ENCODE assay signal across 8 cellular contexts in genomic region chr1:220879509-220880366, GRCh38. TPM values are rescaled to one million over a fixed set of nuclear protein-coding genes. Genes with fewer than 3 reads are reported as not detected.
A peak's percentile ranks its signal among the peaks of the same experiment; 100 is the strongest.
DNase-seq lines count a peak whose midpoint lies in the region; ATAC-seq, FAIRE-seq and TF ChIP-seq lines count a peak whose summit lies in the region.

No MANE protein-coding gene starts in this region.

- peak overlapping the region; percentile 69 for H3K4me2 ChIP-seq in keratinocyte (ENCODE audit: control insufficient read depth, extremely low read depth, insufficient read depth, low read depth, low read length)

- H3K4me1 Mint-ChIP-seq in activated CD8-positive, alpha-beta memory T cell treated with anti-CD3 and anti-CD28 coated beads, Interleukin-2, amount 10 ng/mL, durations not matched to agents 7 days and 5 days = peaks cover 32% of the 10 kb centered on the region
- peaks cover 31% of the 10 kb centered on the region for H3K4me1 Mint-ChIP-seq in stimulated activated effector memory CD8-positive, alpha-beta T cell treated with anti-CD3 and anti-CD28 coated beads, Interleukin-12 subunit alpha, Interleukin-12 subunit beta, amount 100 ng/mL, for 72 hours

- peak overlapping the region; percentile 58 for H3K4me3 Mint-ChIP-seq in activated CD8-positive, alpha-beta memory T cell treated with anti-CD3 and anti-CD28 coated beads, Interleukin-2, amount 10 ng/mL, durations not matched to agents 7 days and 5 days
- peak overlapping the region; percentile 74 for H3K4me3 Mint-ChIP-seq in stimulated activated effector memory CD8-positive, alpha-beta T cell treated with anti-CD3 and anti-CD28 coated beads, Interleukin-12 subunit alpha, Interleukin-12 subunit beta, amount 100 ng/mL, for 72 hours

- no peak for DNase-seq in activated CD8-positive, alpha-beta memory T cell treated with anti-CD3 and anti-CD28 coated beads, Interleukin-2, amount 10 ng/mL, durations not matched to agents 7 days and 5 days
- no peak for DNase-seq in activated CD8-positive, alpha-beta memory T cell treated with anti-CD3 and anti-CD28 coated beads, Interleukin-2, amount 50 U/mL, for 4 hours
- DNase-seq in H7 (peak; percentile 90), NCI-H1105 treated with DMSO at 0.1 percent for 48 hours (lab: John Stamatoyannopoulos, UW) (peak; percentile 35), body of pancreas (peak in 3 of 4 donors; percentile 38 to 48 (median 47)), keratinocyte (ENCODE audit: low read depth, low spot score) (no peak), NAMALWA (ENCODE audit: low spot score) (no peak)
- no peak for DNase-seq in stimulated activated effector memory CD8-positive, alpha-beta T cell treated with anti-CD3 and anti-CD28 coated beads, Interleukin-12 subunit alpha, Interleukin-12 subunit beta, amount 100 ng/mL, for 72 hours (ENCODE audit: low spot score in 2 of 2)

- H3K9me3 Mint-ChIP-seq in activated CD8-positive, alpha-beta memory T cell treated with anti-CD3 and anti-CD28 coated beads, Interleukin-2, amount 10 ng/mL, durations not matched to agents 7 days and 5 days (ENCODE audit: low read depth) = no peaks in the 10 kb centered on the region
- no peaks in the 10 kb centered on the region for H3K9me3 Mint-ChIP-seq in stimulated activated effector memory CD8-positive, alpha-beta T cell treated with anti-CD3 and anti-CD28 coated beads, Interleukin-12 subunit alpha, Interleukin-12 subunit beta, amount 100 ng/mL, for 72 hours

- FAIRE-seq in keratinocyte (lab: Jason Lieb, UNC) = no peak

- ATAC-seq in activated CD8-positive, alpha-beta memory T cell treated with anti-CD3 and anti-CD28 coated beads, Interleukin-2, amount 10 ng/mL, durations not matched to agents 7 days and 5 days = peak; percentile 43
- peak; percentile 68 for ATAC-seq in body of pancreas
- ATAC-seq in stimulated activated effector memory CD8-positive, alpha-beta T cell treated with anti-CD3 and anti-CD28 coated beads, Interleukin-12 subunit alpha, Interleukin-12 subunit beta, amount 100 ng/mL, for 72 hours = peak; percentile 54

- WGBS in body of pancreas, 2 donors = 0% methylated on average over 33 to 87 of the region's 94 CpGs

- no peak for TF ChIP-seq POLR2A in body of pancreas (IDR thresholded peaks at IDR 0.05)

- H3K36me3 ChIP-seq in H7 (replicated peaks; ENCODE audit: control insufficient read depth, insufficient read depth, low read length) = no peaks in the 10 kb centered on the region
- H3K36me3 ChIP-seq in body of pancreas (replicated peaks in 1 of 2; ENCODE audit: insufficient read depth in 1 of 2, low read depth in 2 of 2) = no peaks in the 10 kb centered on the region
- H3K36me3 ChIP-seq in keratinocyte (ENCODE audit: control insufficient read depth in 2 of 2, extremely low read depth in 1 of 2, insufficient read depth in 2 of 2, low read length in 2 of 2) = no peaks in the 10 kb centered on the region

- H2AFZ ChIP-seq in keratinocyte (ENCODE audit: control insufficient read depth, low read length) = peak overlapping the region; percentile 51

- CTCF ChIA-PET in activated CD8-positive, alpha-beta memory T cell treated with anti-CD3 and anti-CD28 coated beads, Interleukin-2, amount 10 ng/mL, durations not matched to agents 7 days and 5 days (lab: Charles Lee) = no interaction called here

- H3K4me1 ChIP-seq in body of pancreas (peaks cover 29% of the 10 kb centered on the region), keratinocyte (ENCODE audit: control insufficient read depth, extremely low read depth, insufficient read depth, low read length) (peaks cover 10% of the 10 kb centered on the region)

- H3K36me3 Mint-ChIP-seq in activated CD8-positive, alpha-beta memory T cell treated with anti-CD3 and anti-CD28 coated beads, Interleukin-2, amount 10 ng/mL, durations not matched to agents 7 days and 5 days = no peaks in the 10 kb centered on the region
- H3K36me3 Mint-ChIP-seq in stimulated activated effector memory CD8-positive, alpha-beta T cell treated with anti-CD3 and anti-CD28 coated beads, Interleukin-12 subunit alpha, Interleukin-12 subunit beta, amount 100 ng/mL, for 72 hours = no peaks in the 10 kb centered on the region

- intact Hi-C loops in body of pancreas (cut with DNase I) = loop anchor here (10.0 kb wide), 1 partner anchor 325 kb away; no protein-coding TSS in a partner anchor

- H3K27ac ChIP-seq in body of pancreas (peak overlapping the region in 3 of 4 donors; percentile 75 to 83 (median 76)), keratinocyte (ENCODE audit: control insufficient read depth, insufficient read depth, low read length) (no peak overlapping the region)

- no peaks in the 10 kb centered on the region for H3K9me1 ChIP-seq in keratinocyte (ENCODE audit: control insufficient read depth, extremely low read depth, insufficient read depth, low read length)

- H3K79me2 ChIP-seq in keratinocyte (ENCODE audit: control insufficient read depth, insufficient read depth, low read length) = no peaks in the 10 kb centered on the region

- no peaks in the 10 kb centered on the region for H3K9me3 ChIP-seq in body of pancreas
- peaks cover 2% of the 10 kb centered on the region for H3K9me3 ChIP-seq in keratinocyte (ENCODE audit: control insufficient read depth, low read depth, low read length)

- dilution Hi-C loops in keratinocyte (cut with MboI; ENCODE audit: extremely low pct_ligation_motif_present, low sequenced_read_pairs) = no loop called here

- no peak for TF ChIP-seq CTCF in body of pancreas (IDR thresholded peaks at IDR 0.05)
- no peak for TF ChIP-seq CTCF in keratinocyte (optimal IDR thresholded peaks at IDR 0.05 in 1 of 3, IDR thresholded peaks at IDR 0.05 in 1 of 3, conservative IDR thresholded peaks at IDR 0.05 in 1 of 3; ENCODE audit: extremely low read depth in 1 of 3, insufficient read depth in 2 of 3, low read length in 3 of 3)

- H4K20me1 ChIP-seq in keratinocyte (ENCODE audit: control insufficient read depth, extremely low read depth, insufficient read depth, low read length) = no peaks in the 10 kb centered on the region

- H3K4me3 ChIP-seq in H7 (ENCODE audit: insufficient read depth, low read depth, low read length) (peak overlapping the region; percentile 42), body of pancreas (peak overlapping the region; percentile 69 to 74), keratinocyte (ENCODE audit: control insufficient read depth in 2 of 3, extremely low read depth in 1 of 3, insufficient read depth in 2 of 3, low read depth in 1 of 3, low read length in 3 of 3) (peak overlapping the region; percentile 47 to 61 (median 61))

- H3K9ac ChIP-seq in keratinocyte (ENCODE audit: control insufficient read depth, extremely low read depth, insufficient read depth, low read length) = no peak overlapping the region

- H3K27me3 ChIP-seq in H7 (ENCODE audit: control insufficient read depth, insufficient read depth, low read length) (peaks cover 100% of the 10 kb centered on the region), body of pancreas (peaks cover 0 to 7% of the 10 kb centered on the region in 2 donors), keratinocyte (ENCODE audit: control insufficient read depth, extremely low read depth, insufficient read depth, low read length) (peaks cover 90% of the 10 kb centered on the region)

- peaks cover 78% of the 10 kb centered on the region for H3K27me3 Mint-ChIP-seq in activated CD8-positive, alpha-beta memory T cell treated with anti-CD3 and anti-CD28 coated beads, Interleukin-2, amount 10 ng/mL, durations not matched to agents 7 days and 5 days

- H3K27ac Mint-ChIP-seq in activated CD8-positive, alpha-beta memory T cell treated with anti-CD3 and anti-CD28 coated beads, Interleukin-2, amount 10 ng/mL, durations not matched to agents 7 days and 5 days = no peak overlapping the region
- no peak overlapping the region for H3K27ac Mint-ChIP-seq in stimulated activated effector memory CD8-positive, alpha-beta T cell treated with anti-CD3 and anti-CD28 coated beads, Interleukin-12 subunit alpha, Interleukin-12 subunit beta, amount 100 ng/mL, for 72 hours

RNA-seq across cellular contexts. Expression of gene HLX, which starts 0.5 kb away (rescaled TPM):
- under 1 TPM in 1 of 2 experiments, not detected in 1; 0.77 TPM for total RNA-seq in activated CD8-positive, alpha-beta memory T cell treated with anti-CD3 and anti-CD28 coated beads, Interleukin-2, amount 10 ng/mL, durations not matched to agents 7 days and 5 days
- 0.21 TPM in 1 of 2 replicates, not detected in the other for total RNA-seq in H7 (2014; rRNA removed; shearing (Covaris generic))
- 1 to 10 TPM; 1.6 to 1.8 TPM for total RNA-seq in body of pancreas
- not detected in 3 replicates for polyA plus RNA-seq in keratinocyte
- not detected for polyA plus RNA-seq in keratinocyte (2011; ENCODE audit: low read depth)
- not detected in 2 replicates for polyA plus RNA-seq in keratinocyte (2011; cell fraction: cytosol; rRNA removed)
- not detected in 2 replicates for polyA plus RNA-seq in keratinocyte (2011; cell fraction: nucleus; rRNA removed)
- not detected in 2 replicates for polyA plus RNA-seq in keratinocyte (2012; ENCODE audit: low replicate concordance)
- not detected in 3 replicates for polyA minus RNA-seq in keratinocyte
- polyA minus RNA-seq in keratinocyte (2011; cell fraction: cytosol; rRNA and poly(A)+ RNA removed) = not detected
- not detected in 2 replicates for polyA minus RNA-seq in keratinocyte (2011; cell fraction: nucleus; rRNA and poly(A)+ RNA removed)

Comparison
In these comparisons a context has a peak if more than half of its experiments do, and no peak if none do; other contexts are left out.
1. DNase-seq: peak in H7 (single experiment), NCI-H1105 treated with DMSO at 0.1 percent for 48 hours (single experiment) and body of pancreas (3 of 4); none in activated CD8-positive, alpha-beta memory T cell treated with anti-CD3 and anti-CD28 coated beads, Interleukin-2, amount 10 ng/mL, durations not matched to agents 7 days and 5 days (single experiment), activated CD8-positive, alpha-beta memory T cell treated with anti-CD3 and anti-CD28 coated beads, Interleukin-2, amount 50 U/mL, for 4 hours (single experiment), keratinocyte (single experiment), stimulated activated effector memory CD8-positive, alpha-beta T cell treated with anti-CD3 and anti-CD28 coated beads, Interleukin-12 subunit alpha, Interleukin-12 subunit beta, amount 100 ng/mL, for 72 hours (0 of 2) and NAMALWA (single experiment).
2. Peak in every context shown above with its lines, with median percentiles within 50 percentile points of each other: ATAC-seq and H3K4me3 ChIP-seq.